ENCODE assay signal across 8 cellular contexts in genomic region chr11:2928605-2929510, GRCh38. TPM values are rescaled to one million over a fixed set of nuclear protein-coding genes. Genes with fewer than 3 reads are reported as not detected.
A peak's percentile ranks its signal among the peaks of the same experiment; 100 is the strongest.
DNase-seq lines count a peak whose midpoint lies in the region; ATAC-seq lines count a peak whose summit lies in the region.

A gene with protein sequence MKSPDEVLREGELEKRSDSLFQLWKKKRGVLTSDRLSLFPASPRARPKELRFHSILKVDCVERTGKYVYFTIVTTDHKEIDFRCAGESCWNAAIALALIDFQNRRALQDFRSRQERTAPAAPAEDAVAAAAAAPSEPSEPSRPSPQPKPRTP (minus strand): TSS chr11:2929420. CDS start chr11:2929364, 56 bp downstream.

- DNase-seq in AG08395 (ENCODE audit: low spot score) (peak; percentile 83), T-cell (peak in 33 of 34 experiments; percentile 25 to 69 (median 51)), astrocyte of the hippocampus (ENCODE audit: low read depth, low spot score) (peak; percentile 78), globus pallidus (ENCODE audit: low spot score) (no peak)

- H3K27me3 ChIP-seq in iPS-15b (ENCODE audit: control insufficient read depth, insufficient read depth, low read length) (peaks cover 23% of the 10 kb centered on the region), skeletal muscle tissue (ENCODE audit: control insufficient read depth in 3 of 3, insufficient read depth in 3 of 3, low read length in 3 of 3) (peaks cover 35 to 57% (median 53%) of the 10 kb centered on the region in 3 donors)

- H3K9me3 ChIP-seq in iPS-15b (ENCODE audit: control insufficient read depth, insufficient read depth, low read length): no peaks in the 10 kb centered on the region
- no peaks in the 10 kb centered on the region for H3K9me3 ChIP-seq in skeletal muscle tissue (ENCODE audit: control insufficient read depth in 3 of 3, low read length in 3 of 3)

- peak within 1 kb of the TSS; percentile 78 to 81 (median 80) for H3K4me3 Mint-ChIP-seq in T-cell

- H3K36me3 ChIP-seq in iPS-15b (ENCODE audit: control insufficient read depth, insufficient read depth, low read length) (no peaks in the 10 kb centered on the region), skeletal muscle tissue (ENCODE audit: control insufficient read depth in 3 of 3, insufficient read depth in 3 of 3, low read length in 3 of 3) (no peaks in the 10 kb centered on the region)

- peak within 1 kb of the TSS; percentile 56 for H3K4me3 ChIP-seq in iPS-15b (ENCODE audit: low read depth, low read length)
- peak within 1 kb of the TSS; percentile 26 to 58 (median 57) for H3K4me3 ChIP-seq in skeletal muscle tissue (ENCODE audit: low read length in 3 of 3)

- no peak within 1 kb of the TSS for H3K9ac ChIP-seq in iPS-15b (ENCODE audit: low read depth, low read length)
- H3K9ac ChIP-seq in skeletal muscle tissue (ENCODE audit: low read depth in 1 of 3, low read length in 3 of 3): peak within 1 kb of the TSS; percentile 19 to 68 (median 33)

- no peaks in the 10 kb centered on the region for H3K9me3 Mint-ChIP-seq in T-cell

- peaks cover 20 to 33% (median 24%) of the 10 kb centered on the region in 3 donors for H3K4me1 Mint-ChIP-seq in T-cell

- peak within 1 kb of the TSS; percentile 18 for H3K27ac ChIP-seq in skeletal muscle tissue (ENCODE audit: low read depth, low read length)

- H3K27ac Mint-ChIP-seq in T-cell: no peak within 1 kb of the TSS

- H3K4me1 ChIP-seq in iPS-15b (ENCODE audit: control insufficient read depth, insufficient read depth, low read length): no peaks in the 10 kb centered on the region
- peaks cover 10 to 20% (median 16%) of the 10 kb centered on the region in 3 donors for H3K4me1 ChIP-seq in skeletal muscle tissue (ENCODE audit: control insufficient read depth in 3 of 3, insufficient read depth in 3 of 3, low read length in 3 of 3)

- H3K27me3 Mint-ChIP-seq in T-cell: peaks cover 7 to 20% of the 10 kb centered on the region in 2 donors

- POLR2A ChIA-PET in T-cell (lab: Charles Lee): interaction anchor here in 1 of 2 donors (0.6 kb wide), 2 partner anchors 27 to 87 kb away, joined by 3 to 4 read pairs; no protein-coding TSS in a partner anchor

- no peaks in the 10 kb centered on the region for H3K36me3 Mint-ChIP-seq in T-cell

- ATAC-seq in HG03432 (IDR thresholded peaks at IDR 0.05; ENCODE audit: unreplicated experiment): peak; percentile 25
- peak; percentile 48 to 74 (median 66) for ATAC-seq in T-cell (replicated peaks in 1 of 4)
- ATAC-seq in HG03571 (IDR thresholded peaks at IDR 0.05; ENCODE audit: unreplicated experiment): no peak

- CTCF ChIA-PET in T-cell (lab: Charles Lee): interaction anchor here in 1 of 2 donors (0.9 to 2.4 kb wide), 2 partner anchors 36 to 396 kb away, joined by 4 to 10 read pairs; no protein-coding TSS in a partner anchor

RNA-seq across cellular contexts. Expression of the gene that starts here (rescaled TPM):
- 1 to 10 TPM in 1 of 5 donors, under 1 TPM in 4; 0.65 to 1.3 (median 0.79) TPM for total RNA-seq in T-cell
- total RNA-seq in skeletal muscle tissue: not detected
